25 cellular contexts compared by ENCODE assay signal in genomic region chr6:150651808-150652473, GRCh38. TPM values are rescaled to one million over a fixed set of nuclear protein-coding genes. Genes with fewer than 3 reads are reported as not detected.
A peak's percentile ranks its signal among the peaks of the same experiment; 100 is the strongest.
DNase-seq lines count a peak whose midpoint lies in the region; ATAC-seq and TF ChIP-seq lines count a peak whose summit lies in the region.
"Had no signal": no experiment of that assay in that cellular context is flagged by ENCODE, and none has a peak within 500 bp of the region (broad histone marks: within the 10 kb centered on the region; RNA-seq: fewer than 3 reads in every experiment).

No MANE protein-coding gene starts in this region.

- WGBS in transverse colon (ENCODE audit: low coverage in 1 of 2), 2 donors: 73 to 75% methylated on average over 6 of the region's 6 CpGs
- WGBS in aorta, 2 donors: 86 to 87% methylated on average over 6 of the region's 6 CpGs

- H3K36me3 ChIP-seq in fibroblast of lung (ENCODE audit: control insufficient read depth, insufficient read depth, low read length) (no peaks in the 10 kb centered on the region), transverse colon (no peaks in the 10 kb centered on the region), aorta (ENCODE audit: control insufficient read depth in 1 of 2, insufficient read depth in 2 of 2, low read length in 1 of 2) (no peaks in the 10 kb centered on the region)
- H3K36me3 ChIP-seq: MG63 had no signal

- no peaks in the 10 kb centered on the region for H3K4me1 Mint-ChIP-seq in natural killer cell treated with Interleukin-12 subunit alpha and Interleukin-12 subunit beta and Interleukin-15 and Interleukin-18, amount 100 ng/mL, for 72 hours (ENCODE audit: low read depth in 2 of 2)
- no peaks in the 10 kb centered on the region for H3K4me1 Mint-ChIP-seq in natural killer cell

- no peak overlapping the region for H3K9ac ChIP-seq in fibroblast of lung (ENCODE audit: insufficient read depth, low read length)
- H3K9ac ChIP-seq: GM23248 had no signal

- no peak overlapping the region for H3K4me3 ChIP-seq in fibroblast of lung (replicated peaks in 1 of 4; ENCODE audit: control extremely low read depth in 1 of 4, insufficient read depth in 1 of 4, low read depth in 3 of 4, low read length in 4 of 4)
- H3K4me3 ChIP-seq in transverse colon: no peak overlapping the region
- no peak overlapping the region for H3K4me3 ChIP-seq in aorta (ENCODE audit: low read length in 2 of 2)
- H3K4me3 ChIP-seq: GM23248, MG63, PC-9, SJCRH30 had no signal

- TF ChIP-seq CTCF in natural killer cell (IDR thresholded peaks at IDR 0.05) (no peak), fibroblast of lung (conservative IDR thresholded peaks at IDR 0.05 in 1 of 2, IDR thresholded peaks at IDR 0.05 in 1 of 2; ENCODE audit: low read depth in 1 of 2, low read length in 2 of 2) (no peak), transverse colon (IDR thresholded peaks at IDR 0.05) (no peak), foreskin keratinocyte (conservative IDR thresholded peaks at IDR 0.05) (no peak)

- no peaks in the 10 kb centered on the region for H3K9me3 Mint-ChIP-seq in natural killer cell treated with Interleukin-12 subunit alpha and Interleukin-12 subunit beta and Interleukin-15 and Interleukin-18, amount 100 ng/mL, for 72 hours
- H3K9me3 Mint-ChIP-seq in natural killer cell: no peaks in the 10 kb centered on the region
- H3K9me3 Mint-ChIP-seq: H9, HFFc6 had no signal

- H3K4me3 Mint-ChIP-seq in natural killer cell treated with Interleukin-12 subunit alpha and Interleukin-12 subunit beta and Interleukin-15 and Interleukin-18, amount 100 ng/mL, for 72 hours: peak overlapping the region; percentile 17
- no peak overlapping the region for H3K4me3 Mint-ChIP-seq in natural killer cell
- H3K4me3 Mint-ChIP-seq: H9, HFFc6 had no signal

- H3K36me3 Mint-ChIP-seq in natural killer cell treated with Interleukin-12 subunit alpha and Interleukin-12 subunit beta and Interleukin-15 and Interleukin-18, amount 100 ng/mL, for 72 hours: no peaks in the 10 kb centered on the region
- H3K36me3 Mint-ChIP-seq in natural killer cell: no peaks in the 10 kb centered on the region

- in situ Hi-C loops in transverse colon (cut with MboI; ENCODE audit: low pct_ligation_motif_present in 1 of 4, low pct_unique_long_range_greater_than_20kb in 1 of 4, low sequenced_read_pairs in 3 of 4): no loop called here

- peaks cover 2% of the 10 kb centered on the region for H4K20me1 ChIP-seq in fibroblast of lung (ENCODE audit: control insufficient read depth, extremely low read depth, insufficient read depth, low read length)

- no peak overlapping the region for H3K27ac ChIP-seq in fibroblast of lung (ENCODE audit: insufficient read depth, low read length)
- peak overlapping the region; percentile 59 to 78 (median 75) for H3K27ac ChIP-seq in transverse colon
- no peak overlapping the region for H3K27ac ChIP-seq in aorta (ENCODE audit: low read depth in 1 of 2, low read length in 2 of 2)
- H3K27ac ChIP-seq in foreskin keratinocyte: no peak overlapping the region
- H3K27ac ChIP-seq: GM23248, PC-9, SJCRH30 had no signal

- DNase-seq in natural killer cell treated with Interleukin-12 subunit alpha and Interleukin-12 subunit beta and Interleukin-15 and Interleukin-18, amount 100 ng/mL, for 72 hours (ENCODE audit: low spot score): no peak
- DNase-seq in natural killer cell: no peak
- DNase-seq in amniotic epithelial cell (ENCODE audit: low read depth): peak; percentile 42
- peak; percentile 13 to 65 for DNase-seq in fibroblast of lung (ENCODE audit: low read depth in 2 of 2)
- no peak for DNase-seq in transverse colon
- no peak for DNase-seq in aorta
- DNase-seq in DMS153 (lab: John Stamatoyannopoulos, UW): no peak
- no peak for DNase-seq in foreskin keratinocyte
- DNase-seq: GM23248, H9, HFFc6, KBM-7, MG63, NCI-H1105 treated with DMSO at 0.1 percent for 48 hours, NCI-H146, NCI-H1930, NCI-H2107, NCI-H446, NCI-H524 treated with DMSO at 0.1 percent for 48 hours, PC-9, SJCRH30 had no signal

- H3K27me3 Mint-ChIP-seq in natural killer cell treated with Interleukin-12 subunit alpha and Interleukin-12 subunit beta and Interleukin-15 and Interleukin-18, amount 100 ng/mL, for 72 hours: peaks cover 0 to 7% of the 10 kb centered on the region in 2 donors
- no peaks in the 10 kb centered on the region for H3K27me3 Mint-ChIP-seq in natural killer cell (ENCODE audit: low read depth in 2 of 2)

- no peak overlapping the region for H3K4me2 ChIP-seq in fibroblast of lung (ENCODE audit: extremely low read depth, insufficient read depth, low read length)
- H3K4me2 ChIP-seq: PC-9 had no signal

- no peak for TF ChIP-seq POLR2A in transverse colon (IDR thresholded peaks at IDR 0.05)

- no peak for TF ChIP-seq EP300 in transverse colon (IDR thresholded peaks at IDR 0.05; ENCODE audit: low read depth)

- no peak for ATAC-seq in natural killer cell treated with Interleukin-12 subunit alpha and Interleukin-12 subunit beta and Interleukin-15 and Interleukin-18, amount 100 ng/mL, for 72 hours
- ATAC-seq in natural killer cell (no peak), aorta (ENCODE audit: low FRiP score) (no peak), foreskin keratinocyte (no peak)
- ATAC-seq: Right ventricle myocardium inferior, SK-N-SH treated with all-trans-retinoic acid at 6 μM for 48 hours had no signal

- peak overlapping the region in 1 of 2 donors; percentile 43 for H3K27ac Mint-ChIP-seq in natural killer cell treated with Interleukin-12 subunit alpha and Interleukin-12 subunit beta and Interleukin-15 and Interleukin-18, amount 100 ng/mL, for 72 hours
- H3K27ac Mint-ChIP-seq in natural killer cell: no peak overlapping the region
- H3K27ac Mint-ChIP-seq: H9, HFFc6 had no signal

- no peak overlapping the region for H2AFZ ChIP-seq in fibroblast of lung (ENCODE audit: low read length)
- H2AFZ ChIP-seq: GM23248, PC-9 had no signal

- H3K27me3 ChIP-seq in fibroblast of lung (ENCODE audit: control insufficient read depth, insufficient read depth, low read length) (no peaks in the 10 kb centered on the region), transverse colon (no peaks in the 10 kb centered on the region), aorta (ENCODE audit: control insufficient read depth in 1 of 2, insufficient read depth in 2 of 2, low read length in 1 of 2) (no peaks in the 10 kb centered on the region), foreskin keratinocyte (no peaks in the 10 kb centered on the region)
- H3K27me3 ChIP-seq: MG63, SJCRH30 had no signal

- no peaks in the 10 kb centered on the region for H3K4me1 ChIP-seq in fibroblast of lung (ENCODE audit: control insufficient read depth, extremely low read depth, insufficient read depth, low read length)
- peaks cover 0 to 40% (median 6%) of the 10 kb centered on the region in 4 donors for H3K4me1 ChIP-seq in transverse colon
- no peaks in the 10 kb centered on the region for H3K4me1 ChIP-seq in aorta (ENCODE audit: control insufficient read depth in 1 of 2, insufficient read depth in 2 of 2, low read length in 2 of 2)
- no peaks in the 10 kb centered on the region for H3K4me1 ChIP-seq in foreskin keratinocyte
- H3K4me1 ChIP-seq: SJCRH30 had no signal

- no peaks in the 10 kb centered on the region for H3K79me2 ChIP-seq in fibroblast of lung (ENCODE audit: control insufficient read depth, insufficient read depth, low read length)

- H3K9me3 ChIP-seq in fibroblast of lung (ENCODE audit: control insufficient read depth, insufficient read depth, low read depth, low read length) (no peaks in the 10 kb centered on the region), transverse colon (no peaks in the 10 kb centered on the region), aorta (ENCODE audit: control insufficient read depth, low read length) (no peaks in the 10 kb centered on the region)
- H3K9me3 ChIP-seq: MG63, SJCRH30 had no signal

- intact Hi-C loops in natural killer cell (cut with micrococcal nuclease) (no loop called here), transverse colon (cut with DNase I; ENCODE audit: low total_unique reads) (no loop called here), aorta (cut with DNase I) (no loop called here)

RNA-seq across cellular contexts. Expression of gene PLEKHG1, which starts 52.3 kb away (rescaled TPM):
- total RNA-seq in natural killer cell treated with Interleukin-12 subunit alpha and Interleukin-12 subunit beta and Interleukin-15 and Interleukin-18, amount 100 ng/mL, for 72 hours: 1 to 10 TPM in 1 of 2 donors, under 1 TPM in 1; 0.29 to 3.3 TPM
- 1 to 10 TPM in 1 of 3 donors, under 1 TPM in 2; 0.29 to 1.4 (median 0.54) TPM for total RNA-seq in natural killer cell
- 5.4 and 12.7 TPM in 2 replicates for total RNA-seq in fibroblast of lung
- 0.30 and 1.7 TPM in 2 replicates for polyA plus RNA-seq in fibroblast of lung
- 0.16 and 1.3 TPM in 2 replicates for polyA plus RNA-seq in fibroblast of lung (2012)
- polyA minus RNA-seq in fibroblast of lung (ENCODE audit: low replicate concordance): 0.63 and 3.6 TPM in 2 replicates
- total RNA-seq in transverse colon: 10 to 100 TPM; 35.4 to 93.9 (median 58.3) TPM
- 10 to 100 TPM; 36.2 to 62.7 TPM for total RNA-seq in aorta
- 1 to 10 TPM; 1.6 to 1.9 TPM for polyA plus RNA-seq in aorta
- 2.5 and 4.1 TPM in 2 replicates for total RNA-seq in foreskin keratinocyte
- polyA plus RNA-seq in foreskin keratinocyte: 0.60 and 0.64 TPM in 2 replicates
- total RNA-seq: G401, LHCN-M2 had no signal

Comparison
In these comparisons a context has a peak if more than half of its experiments do, and no peak if none do; other contexts are left out.
1. DNase-seq: peak in amniotic epithelial cell (single experiment) and fibroblast of lung (2 of 2); none in natural killer cell treated with Interleukin-12 subunit alpha and Interleukin-12 subunit beta and Interleukin-15 and Interleukin-18, amount 100 ng/mL, for 72 hours (single experiment), natural killer cell (single experiment), transverse colon (single experiment), aorta (0 of 2), DMS153 (single experiment) and foreskin keratinocyte (0 of 2).
2. H3K27ac ChIP-seq: peak in transverse colon (4 of 4); none in fibroblast of lung (single experiment), aorta (0 of 2) and foreskin keratinocyte (single experiment).